Comparison of ENCODE assay signal across 8 cellular contexts in the genomic region with DNA sequence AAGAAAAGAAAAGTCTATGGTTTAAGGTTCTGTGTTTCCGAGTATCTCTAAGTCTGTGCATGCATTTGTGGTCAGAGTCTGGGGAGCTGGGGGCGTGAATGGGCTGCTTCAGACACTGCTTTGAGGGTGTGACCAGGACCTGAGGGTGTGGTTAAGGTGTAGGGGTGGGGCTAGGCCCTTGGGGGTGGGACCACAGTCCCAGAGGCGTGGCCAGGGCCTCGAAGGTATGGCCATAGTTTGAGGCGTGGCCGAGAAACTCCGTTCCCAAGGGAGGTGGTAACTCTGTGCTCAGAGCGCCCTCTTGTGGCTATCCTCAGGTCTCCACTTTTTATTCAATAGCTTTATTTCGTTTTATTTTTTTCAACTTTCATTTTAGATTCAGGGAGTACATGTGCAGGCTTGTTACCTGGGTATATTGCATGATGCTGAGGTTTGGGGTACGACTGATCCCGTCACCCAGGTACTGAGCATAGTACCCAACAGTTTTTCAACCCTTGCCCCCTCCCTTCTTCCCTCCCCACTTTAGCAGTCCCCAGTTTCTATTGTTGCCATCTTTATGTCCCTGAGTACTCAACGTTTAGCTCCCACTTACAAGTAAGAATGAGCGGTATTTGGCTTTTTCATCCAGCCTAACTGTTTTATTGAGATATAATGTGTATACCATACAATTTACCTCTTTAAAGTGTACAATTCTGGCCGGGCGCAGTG. TPM values are rescaled to one million over a fixed set of nuclear protein-coding genes. Genes with fewer than 3 reads are reported as not detected.
DNase-seq lines count a peak whose midpoint lies in the region; ATAC-seq and TF ChIP-seq lines count a peak whose summit lies in the region.

No MANE protein-coding gene starts in this region.

- peaks cover 9 to 33% (median 30%) of the 10 kb centered on the region in 4 donors for H3K4me1 Mint-ChIP-seq in naive thymus-derived CD8-positive, alpha-beta T cell
- peaks cover 20 to 34% of the 10 kb centered on the region in 2 donors for H3K4me1 Mint-ChIP-seq in stimulated activated naive B cell treated with anti-CD40 and anti-IgM and Interleukin-4, amounts not matched to agents 10 μg/mL and 1 μg/mL and 100 μg/mL, for 72 hours

- peak; percentile 93 for ATAC-seq in GM21786 (IDR thresholded peaks at IDR 0.05; ENCODE audit: unreplicated experiment)
- ATAC-seq in PC-3 = peak; percentile 94
- peak; percentile 99 for ATAC-seq in esophagus mucosa
- ATAC-seq in naive thymus-derived CD8-positive, alpha-beta T cell = peak; percentile 98 to 99
- ATAC-seq in stimulated activated naive B cell treated with anti-CD40 and anti-IgM and Interleukin-4, amounts not matched to agents 10 μg/mL and 1 μg/mL and 100 μg/mL, for 72 hours (replicated peaks) = peak; percentile 98 to 99

- peak overlapping the region; percentile 39 for H3K27ac ChIP-seq in KMS-11
- H3K27ac ChIP-seq in PC-3 (ENCODE audit: low read length) = no peak overlapping the region

- BruUV-seq in PC-3 (replicated peaks; lab: Mats Ljungman, UMichigan) = no TSS peak

- H3K36me3 ChIP-seq in KMS-11 (ENCODE audit: insufficient read depth) (no peaks in the 10 kb centered on the region), PC-3 (ENCODE audit: low read depth, low read length) (no peaks in the 10 kb centered on the region)

- peak; percentile 17 for DNase-seq in DMS79 (lab: John Stamatoyannopoulos, UW)
- peak; percentile 97 for DNase-seq in PC-3
- peak; percentile 97 for DNase-seq in activated T-cell treated with anti-CD3 and anti-CD28 coated beads for 48 hours (ENCODE audit: low read depth)
- peak; percentile 92 to 98 (median 97) for DNase-seq in naive thymus-derived CD8-positive, alpha-beta T cell
- peak; percentile 94 for DNase-seq in stimulated activated naive B cell treated with anti-CD40 and anti-IgM and Interleukin-4, amounts not matched to agents 10 μg/mL and 1 μg/mL and 100 μg/mL, for 72 hours

- H3K9me3 ChIP-seq in PC-3 (ENCODE audit: low read length) = no peaks in the 10 kb centered on the region

- POLR2A ChIA-PET in PC-3 (lab: Charles Lee; ENCODE audit: unreplicated experiment) = interaction anchor here (0.7 to 0.9 kb wide), 3 partner anchors 27 to 48 kb away, joined by 3 to 4 read pairs (median 3); no protein-coding TSS in a partner anchor
- POLR2A ChIA-PET in naive thymus-derived CD8-positive, alpha-beta T cell (lab: Charles Lee) = interaction anchor here (0.7 to 4.5 kb wide), 10 partner anchors 13 to 116 kb away, joined by 3 to 41 read pairs (median 6); no protein-coding TSS in a partner anchor

- H3K36me3 Mint-ChIP-seq in naive thymus-derived CD8-positive, alpha-beta T cell = no peaks in the 10 kb centered on the region
- no peaks in the 10 kb centered on the region for H3K36me3 Mint-ChIP-seq in stimulated activated naive B cell treated with anti-CD40 and anti-IgM and Interleukin-4, amounts not matched to agents 10 μg/mL and 1 μg/mL and 100 μg/mL, for 72 hours

- H3K27me3 ChIP-seq in KMS-11 (ENCODE audit: insufficient read depth, low read depth) (no peaks in the 10 kb centered on the region), PC-3 (ENCODE audit: low read length) (no peaks in the 10 kb centered on the region)

- no peaks in the 10 kb centered on the region for H3F3A ChIP-seq in PC-3 (ENCODE audit: low read length, unreplicated experiment)

- H3K9me3 Mint-ChIP-seq in naive thymus-derived CD8-positive, alpha-beta T cell = no peaks in the 10 kb centered on the region
- H3K9me3 Mint-ChIP-seq in stimulated activated naive B cell treated with anti-CD40 and anti-IgM and Interleukin-4, amounts not matched to agents 10 μg/mL and 1 μg/mL and 100 μg/mL, for 72 hours = peaks cover 1 to 4% of the 10 kb centered on the region in 2 donors

- peak overlapping the region; percentile 64 for H2AFZ ChIP-seq in KMS-11 (ENCODE audit: low read depth)
- peak overlapping the region; percentile 78 for H2AFZ ChIP-seq in PC-3 (ENCODE audit: low read length)

- H3K4me2 ChIP-seq in KMS-11 = peak overlapping the region; percentile 68
- peak overlapping the region; percentile 77 for H3K4me2 ChIP-seq in PC-3 (ENCODE audit: low read length)

- H3K79me2 ChIP-seq in KMS-11 (ENCODE audit: insufficient read depth, low read depth) (no peaks in the 10 kb centered on the region), PC-3 (ENCODE audit: low read length) (no peaks in the 10 kb centered on the region)

- H3K4me1 ChIP-seq in KMS-11 (ENCODE audit: low read depth, poor library complexity, severe bottlenecking) = peaks cover 43% of the 10 kb centered on the region
- peaks cover 28% of the 10 kb centered on the region for H3K4me1 ChIP-seq in PC-3 (ENCODE audit: insufficient read depth, low read length)

- no peak overlapping the region for H3K9ac ChIP-seq in KMS-11
- 0 out of 2 replicates have a peak overlapping the region, but pooled peaks have one; percentile 33 for H3K9ac ChIP-seq in PC-3 (ENCODE audit: low read length)

- CTCF ChIA-PET in PC-3 (lab: Charles Lee) = interaction anchor here (0.6 to 2.6 kb wide), 11 partner anchors 17 to 200 kb away, joined by 3 to 53 read pairs (median 4); a partner anchor contains a TSS

- H3K4me3 Mint-ChIP-seq in naive thymus-derived CD8-positive, alpha-beta T cell = peak overlapping the region; percentile 35 to 81 (median 65)
- H3K4me3 Mint-ChIP-seq in stimulated activated naive B cell treated with anti-CD40 and anti-IgM and Interleukin-4, amounts not matched to agents 10 μg/mL and 1 μg/mL and 100 μg/mL, for 72 hours = peak overlapping the region; percentile 18 to 66

- peak overlapping the region; percentile 70 to 93 (median 87) for H3K27ac Mint-ChIP-seq in naive thymus-derived CD8-positive, alpha-beta T cell
- peak overlapping the region; percentile 59 for H3K27ac Mint-ChIP-seq in stimulated activated naive B cell treated with anti-CD40 and anti-IgM and Interleukin-4, amounts not matched to agents 10 μg/mL and 1 μg/mL and 100 μg/mL, for 72 hours

- no peaks in the 10 kb centered on the region for H3K27me3 Mint-ChIP-seq in naive thymus-derived CD8-positive, alpha-beta T cell
- no peaks in the 10 kb centered on the region for H3K27me3 Mint-ChIP-seq in stimulated activated naive B cell treated with anti-CD40 and anti-IgM and Interleukin-4, amounts not matched to agents 10 μg/mL and 1 μg/mL and 100 μg/mL, for 72 hours

- TF ChIP-seq CTCF in KMS-11 (conservative IDR thresholded peaks at IDR 0.05; ENCODE audit: low read depth, low read length) (peak; percentile 96), PC-3 (conservative IDR thresholded peaks at IDR 0.05; ENCODE audit: low read depth, low read length) (peak; percentile 76)

- H4K20me1 ChIP-seq in KMS-11 (ENCODE audit: insufficient read depth) = no peaks in the 10 kb centered on the region
- no peaks in the 10 kb centered on the region for H4K20me1 ChIP-seq in PC-3 (ENCODE audit: low read length)

- H3K4me3 ChIP-seq in KMS-11 (IDR thresholded peaks at IDR 0.05; ENCODE audit: insufficient read depth, low read depth, low read length) = no peak overlapping the region
- peak overlapping the region; percentile 37; the same call in 1 of the 2 replicates for H3K4me3 ChIP-seq in PC-3 (ENCODE audit: low read length)

- intact Hi-C loops in PC-3 (cut with micrococcal nuclease) = loop anchor here (1.0 to 5.0 kb wide), 6 partner anchors 37 to 182 kb away; a partner anchor contains a TSS

- no peaks in the 10 kb centered on the region for H3K9me2 ChIP-seq in PC-3 (replicated peaks; ENCODE audit: low read length)

RNA-seq across cellular contexts. Expression of a gene that starts 7.0 kb away (rescaled TPM):
- total RNA-seq in PC-3 (2014; rRNA removed) (25.4 and 26.4 TPM in 2 replicates), esophagus mucosa (36.2 TPM)
- total RNA-seq in naive thymus-derived CD8-positive, alpha-beta T cell = not detected
- under 1 TPM in 1 of 3 donors, not detected in 2; 0.14 TPM for polyA plus RNA-seq in naive thymus-derived CD8-positive, alpha-beta T cell

RNA-seq across cellular contexts. Expression of a gene that starts 22.2 kb away (rescaled TPM):
- total RNA-seq in PC-3 (2014; rRNA removed) = 22.9 and 25.5 TPM in 2 replicates
- total RNA-seq in esophagus mucosa = 67.6 TPM
- total RNA-seq in naive thymus-derived CD8-positive, alpha-beta T cell = 1 to 10 TPM; 5.9 to 7.7 TPM
- 1 to 10 TPM; 3.2 to 6.2 (median 3.5) TPM for polyA plus RNA-seq in naive thymus-derived CD8-positive, alpha-beta T cell

RNA-seq across cellular contexts. Expression of a gene that starts 38.2 kb away (rescaled TPM):
- total RNA-seq in PC-3 (2014; rRNA removed) = 12.9 and 18.7 TPM in 2 replicates
- total RNA-seq in esophagus mucosa = 13.3 TPM
- not detected for total RNA-seq in naive thymus-derived CD8-positive, alpha-beta T cell
- polyA plus RNA-seq in naive thymus-derived CD8-positive, alpha-beta T cell = not detected

Comparison
In these comparisons a context has a peak if more than half of its experiments do, and no peak if none do; other contexts are left out.
1. DNase-seq: peak in every context shown above with its lines; median percentile 97 in PC-3; 97 in activated T-cell treated with anti-CD3 and anti-CD28 coated beads for 48 hours; 97 in naive thymus-derived CD8-positive, alpha-beta T cell; 94 in stimulated activated naive B cell treated with anti-CD40 and anti-IgM and Interleukin-4, amounts not matched to agents 10 μg/mL and 1 μg/mL and 100 μg/mL, for 72 hours; 17 in DMS79.
2. RNA of a gene that starts 7.0 kb away (total RNA-seq): 36.2 TPM in esophagus mucosa (single experiment) and 25.4 to 26.4 TPM in PC-3; not detected in naive thymus-derived CD8-positive, alpha-beta T cell; every median in the first group is over 10 times any median in the second.
3. RNA of a gene that starts 38.2 kb away (total RNA-seq): 13.3 TPM in esophagus mucosa (single experiment) and 12.9 to 18.7 TPM in PC-3; not detected in naive thymus-derived CD8-positive, alpha-beta T cell; every median in the first group is over 10 times any median in the second.
4. Peak in every context shown above with its lines, with median percentiles within 50 percentile points of each other: ATAC-seq.